In genomic region chr1:212949771-212950170, GRCh38 we compare ENCODE assay signal across 1 cellular context.
TF ChIP-seq lines count a peak whose summit lies in the region.

No MANE protein-coding gene starts in this region.

TF ChIP-seq in WTC11, 78 proteins besides CTCF, POLR2A, EP300 and RAD21 (continued from another document):
- TF ChIP-seq MLX (CRISPR knock-in tag; IDR thresholded peaks at IDR 0.05): no peak
- no peak for TF ChIP-seq PREB (CRISPR knock-in tag; IDR thresholded peaks at IDR 0.05; ENCODE audit: borderline replicate concordance)
- no peak for TF ChIP-seq SMAD4 (CRISPR knock-in tag; IDR thresholded peaks at IDR 0.05)
- TF ChIP-seq GTF2I (CRISPR knock-in tag; conservative IDR thresholded peaks at IDR 0.05): no peak
- no peak for TF ChIP-seq E2F4 (CRISPR knock-in tag; IDR thresholded peaks at IDR 0.05; ENCODE audit: borderline replicate concordance, low read depth)
- TF ChIP-seq NFE2L1 (CRISPR knock-in tag; IDR thresholded peaks at IDR 0.05): no peak
- TF ChIP-seq TP53 (CRISPR knock-in tag; IDR thresholded peaks at IDR 0.05): no peak
- no peak for TF ChIP-seq ZNF281 (CRISPR knock-in tag; IDR thresholded peaks at IDR 0.05)
- TF ChIP-seq ZNF263 (CRISPR knock-in tag; IDR thresholded peaks at IDR 0.05; ENCODE audit: low read depth): no peak
- TF ChIP-seq ATF1 (CRISPR knock-in tag; IDR thresholded peaks at IDR 0.05): no peak
- no peak for TF ChIP-seq ZNF396 (CRISPR knock-in tag; IDR thresholded peaks at IDR 0.05; ENCODE audit: borderline replicate concordance)
- no peak for TF ChIP-seq NR3C1 (CRISPR knock-in tag; conservative IDR thresholded peaks at IDR 0.05; ENCODE audit: low read depth)
- TF ChIP-seq ZNF121 (CRISPR knock-in tag; IDR thresholded peaks at IDR 0.05): no peak
- no peak for TF ChIP-seq GRHL2 (CRISPR knock-in tag; IDR thresholded peaks at IDR 0.05; ENCODE audit: insufficient replicate concordance, severe bottlenecking)
- no peak for TF ChIP-seq ESRRA (CRISPR knock-in tag; IDR thresholded peaks at IDR 0.05; ENCODE audit: borderline replicate concordance)
TF ChIP-seq in WTC11: peak in this region for 0.
